Comparison of ENCODE assay signal across 1 cellular context in genomic region chr5:132293066-132293991, GRCh38.
TF ChIP-seq lines count a peak whose summit lies in the region.

No MANE protein-coding gene starts in this region.

TF ChIP-seq in HepG2, 621 proteins besides CTCF, POLR2A, EP300 and RAD21 (continued from another document and continues in another):
- TF ChIP-seq ZBTB40 (IDR thresholded peaks at IDR 0.05) (no peak), ZBTB40 (CRISPR knock-in tag; IDR thresholded peaks at IDR 0.05) (no peak), ZNF383 (CRISPR knock-in tag; IDR thresholded peaks at IDR 0.05; ENCODE audit: borderline replicate concordance) (no peak), HHEX (CRISPR knock-in tag; IDR thresholded peaks at IDR 0.05) (no peak), ZNF276 (CRISPR knock-in tag; IDR thresholded peaks at IDR 0.05; ENCODE audit: low read depth) (no peak), FOXJ3 (CRISPR knock-in tag; IDR thresholded peaks at IDR 0.05; ENCODE audit: borderline replicate concordance) (no peak), NR1H2 (CRISPR knock-in tag; IDR thresholded peaks at IDR 0.05; ENCODE audit: borderline replicate concordance, low read depth) (no peak), CENPT (CRISPR knock-in tag; IDR thresholded peaks at IDR 0.05; ENCODE audit: low read depth) (no peak), HOXA3 (CRISPR knock-in tag; IDR thresholded peaks at IDR 0.05) (no peak; the same call in 1 of the 2 replicates), CEBPB (IDR thresholded peaks at IDR 0.05; ENCODE audit: borderline replicate concordance, low read depth, low read length) (peak; percentile 10; the same call in 1 of the 2 replicates), NRL (CRISPR knock-in tag; IDR thresholded peaks at IDR 0.05; ENCODE audit: borderline replicate concordance) (peak; percentile 82), FOXO1 (CRISPR knock-in tag; IDR thresholded peaks at IDR 0.05) (no peak), ZNF143 (CRISPR knock-in tag; IDR thresholded peaks at IDR 0.05) (peak; percentile 71), EED (CRISPR knock-in tag; IDR thresholded peaks at IDR 0.05) (no peak), TBL1XR1 (IDR thresholded peaks at IDR 0.05; ENCODE audit: borderline replicate concordance, low read length, partially characterized antibody) (no peak), PRPF4 (IDR thresholded peaks at IDR 0.05; ENCODE audit: low read depth, low read length, poor library complexity, severe bottlenecking) (no peak), KLF11 (CRISPR knock-in tag; IDR thresholded peaks at IDR 0.05) (peak; percentile 21), MTF2 (CRISPR knock-in tag; IDR thresholded peaks at IDR 0.05; ENCODE audit: borderline replicate concordance) (0 out of 2 replicates have a peak, but pooled peaks have one; percentile 57), CEBPG (CRISPR knock-in tag; IDR thresholded peaks at IDR 0.05) (no peak), ZNF274 (CRISPR knock-in tag; IDR thresholded peaks at IDR 0.05) (peak; percentile 88), ZNF460 (CRISPR knock-in tag; IDR thresholded peaks at IDR 0.05; ENCODE audit: borderline replicate concordance) (no peak), ARID2 (CRISPR knock-in tag; IDR thresholded peaks at IDR 0.05; ENCODE audit: borderline replicate concordance) (peak; percentile 60; the same call in 1 of the 2 replicates), ZNF44 (CRISPR knock-in tag; IDR thresholded peaks at IDR 0.05) (peak; percentile 83; the same call in 1 of the 2 replicates), ZNF558 (CRISPR knock-in tag; IDR thresholded peaks at IDR 0.05; ENCODE audit: borderline replicate concordance) (no peak), ZNF431 (CRISPR knock-in tag; IDR thresholded peaks at IDR 0.05; ENCODE audit: borderline replicate concordance, low read depth) (no peak; the same call in 1 of the 2 replicates), ZNF629 (CRISPR knock-in tag; conservative IDR thresholded peaks at IDR 0.05) (peak; percentile 5; the same call in 1 of the 2 replicates), CREB3 (CRISPR knock-in tag; IDR thresholded peaks at IDR 0.05) (no peak), GATA4 (IDR thresholded peaks at IDR 0.05; ENCODE audit: borderline replicate concordance, low read depth) (no peak), ZNF788 (CRISPR knock-in tag; IDR thresholded peaks at IDR 0.05; ENCODE audit: borderline replicate concordance) (no peak; the same call in 1 of the 2 replicates), NFKB2 (CRISPR knock-in tag; IDR thresholded peaks at IDR 0.05; ENCODE audit: borderline replicate concordance) (no peak), MAX (IDR thresholded peaks at IDR 0.05) (no peak), BRD4 (CRISPR knock-in tag; IDR thresholded peaks at IDR 0.05) (no peak; the same call in 1 of the 2 replicates), PITX1 (CRISPR knock-in tag; IDR thresholded peaks at IDR 0.05) (peak; percentile 24; the same call in 1 of the 2 replicates), ZNF121 (CRISPR knock-in tag; IDR thresholded peaks at IDR 0.05) (no peak), ZNF724P (CRISPR knock-in tag; IDR thresholded peaks at IDR 0.05; ENCODE audit: borderline replicate concordance) (0 out of 2 replicates have a peak, but pooled peaks have one; percentile 43), ZNF260 (CRISPR knock-in tag; IDR thresholded peaks at IDR 0.05; ENCODE audit: borderline replicate concordance, low read depth) (no peak), ZFP36L2 (CRISPR knock-in tag; IDR thresholded peaks at IDR 0.05) (no peak), REL (CRISPR knock-in tag; conservative IDR thresholded peaks at IDR 0.05) (no peak; the same call in 1 of the 2 replicates), ISX (CRISPR knock-in tag; conservative IDR thresholded peaks at IDR 0.05) (no peak), PHF5A (CRISPR knock-in tag; IDR thresholded peaks at IDR 0.05; ENCODE audit: low read depth, unreplicated experiment) (no peak)
- TF ChIP-seq, protein P1, sequence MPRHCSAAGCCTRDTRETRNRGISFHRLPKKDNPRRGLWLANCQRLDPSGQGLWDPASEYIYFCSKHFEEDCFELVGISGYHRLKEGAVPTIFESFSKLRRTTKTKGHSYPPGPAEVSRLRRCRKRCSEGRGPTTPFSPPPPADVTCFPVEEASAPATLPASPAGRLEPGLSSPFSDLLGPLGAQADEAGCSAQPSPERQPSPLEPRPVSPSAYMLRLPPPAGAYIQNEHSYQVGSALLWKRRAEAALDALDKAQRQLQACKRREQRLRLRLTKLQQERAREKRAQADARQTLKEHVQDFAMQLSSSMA (CRISPR knock-in tag; IDR thresholded peaks at IDR 0.05): no peak; the same call in 1 of the 2 replicates
- TF ChIP-seq, protein P2, sequence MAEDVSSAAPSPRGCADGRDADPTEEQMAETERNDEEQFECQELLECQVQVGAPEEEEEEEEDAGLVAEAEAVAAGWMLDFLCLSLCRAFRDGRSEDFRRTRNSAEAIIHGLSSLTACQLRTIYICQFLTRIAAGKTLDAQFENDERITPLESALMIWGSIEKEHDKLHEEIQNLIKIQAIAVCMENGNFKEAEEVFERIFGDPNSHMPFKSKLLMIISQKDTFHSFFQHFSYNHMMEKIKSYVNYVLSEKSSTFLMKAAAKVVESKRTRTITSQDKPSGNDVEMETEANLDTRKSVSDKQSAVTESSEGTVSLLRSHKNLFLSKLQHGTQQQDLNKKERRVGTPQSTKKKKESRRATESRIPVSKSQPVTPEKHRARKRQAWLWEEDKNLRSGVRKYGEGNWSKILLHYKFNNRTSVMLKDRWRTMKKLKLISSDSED (CRISPR knock-in tag; IDR thresholded peaks at IDR 0.05): no peak
- TF ChIP-seq, protein P3, sequence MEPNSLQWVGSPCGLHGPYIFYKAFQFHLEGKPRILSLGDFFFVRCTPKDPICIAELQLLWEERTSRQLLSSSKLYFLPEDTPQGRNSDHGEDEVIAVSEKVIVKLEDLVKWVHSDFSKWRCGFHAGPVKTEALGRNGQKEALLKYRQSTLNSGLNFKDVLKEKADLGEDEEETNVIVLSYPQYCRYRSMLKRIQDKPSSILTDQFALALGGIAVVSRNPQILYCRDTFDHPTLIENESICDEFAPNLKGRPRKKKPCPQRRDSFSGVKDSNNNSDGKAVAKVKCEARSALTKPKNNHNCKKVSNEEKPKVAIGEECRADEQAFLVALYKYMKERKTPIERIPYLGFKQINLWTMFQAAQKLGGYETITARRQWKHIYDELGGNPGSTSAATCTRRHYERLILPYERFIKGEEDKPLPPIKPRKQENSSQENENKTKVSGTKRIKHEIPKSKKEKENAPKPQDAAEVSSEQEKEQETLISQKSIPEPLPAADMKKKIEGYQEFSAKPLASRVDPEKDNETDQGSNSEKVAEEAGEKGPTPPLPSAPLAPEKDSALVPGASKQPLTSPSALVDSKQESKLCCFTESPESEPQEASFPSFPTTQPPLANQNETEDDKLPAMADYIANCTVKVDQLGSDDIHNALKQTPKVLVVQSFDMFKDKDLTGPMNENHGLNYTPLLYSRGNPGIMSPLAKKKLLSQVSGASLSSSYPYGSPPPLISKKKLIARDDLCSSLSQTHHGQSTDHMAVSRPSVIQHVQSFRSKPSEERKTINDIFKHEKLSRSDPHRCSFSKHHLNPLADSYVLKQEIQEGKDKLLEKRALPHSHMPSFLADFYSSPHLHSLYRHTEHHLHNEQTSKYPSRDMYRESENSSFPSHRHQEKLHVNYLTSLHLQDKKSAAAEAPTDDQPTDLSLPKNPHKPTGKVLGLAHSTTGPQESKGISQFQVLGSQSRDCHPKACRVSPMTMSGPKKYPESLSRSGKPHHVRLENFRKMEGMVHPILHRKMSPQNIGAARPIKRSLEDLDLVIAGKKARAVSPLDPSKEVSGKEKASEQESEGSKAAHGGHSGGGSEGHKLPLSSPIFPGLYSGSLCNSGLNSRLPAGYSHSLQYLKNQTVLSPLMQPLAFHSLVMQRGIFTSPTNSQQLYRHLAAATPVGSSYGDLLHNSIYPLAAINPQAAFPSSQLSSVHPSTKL (CRISPR knock-in tag; IDR thresholded peaks at IDR 0.05): no peak
- TF ChIP-seq, protein P4, sequence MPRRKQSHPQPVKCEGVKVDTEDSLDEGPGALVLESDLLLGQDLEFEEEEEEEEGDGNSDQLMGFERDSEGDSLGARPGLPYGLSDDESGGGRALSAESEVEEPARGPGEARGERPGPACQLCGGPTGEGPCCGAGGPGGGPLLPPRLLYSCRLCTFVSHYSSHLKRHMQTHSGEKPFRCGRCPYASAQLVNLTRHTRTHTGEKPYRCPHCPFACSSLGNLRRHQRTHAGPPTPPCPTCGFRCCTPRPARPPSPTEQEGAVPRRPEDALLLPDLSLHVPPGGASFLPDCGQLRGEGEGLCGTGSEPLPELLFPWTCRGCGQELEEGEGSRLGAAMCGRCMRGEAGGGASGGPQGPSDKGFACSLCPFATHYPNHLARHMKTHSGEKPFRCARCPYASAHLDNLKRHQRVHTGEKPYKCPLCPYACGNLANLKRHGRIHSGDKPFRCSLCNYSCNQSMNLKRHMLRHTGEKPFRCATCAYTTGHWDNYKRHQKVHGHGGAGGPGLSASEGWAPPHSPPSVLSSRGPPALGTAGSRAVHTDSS (CRISPR knock-in tag; conservative IDR thresholded peaks at IDR 0.05): no peak
